ENCODE assay signal across 2 cellular contexts in genomic region chr3:33064929-33065328, GRCh38.
TF ChIP-seq lines count a peak whose summit lies in the region.

No MANE protein-coding gene starts in this region.

TF ChIP-seq in HepG2, 621 proteins besides CTCF, POLR2A, EP300 and RAD21:
- TF ChIP-seq, protein P1, sequence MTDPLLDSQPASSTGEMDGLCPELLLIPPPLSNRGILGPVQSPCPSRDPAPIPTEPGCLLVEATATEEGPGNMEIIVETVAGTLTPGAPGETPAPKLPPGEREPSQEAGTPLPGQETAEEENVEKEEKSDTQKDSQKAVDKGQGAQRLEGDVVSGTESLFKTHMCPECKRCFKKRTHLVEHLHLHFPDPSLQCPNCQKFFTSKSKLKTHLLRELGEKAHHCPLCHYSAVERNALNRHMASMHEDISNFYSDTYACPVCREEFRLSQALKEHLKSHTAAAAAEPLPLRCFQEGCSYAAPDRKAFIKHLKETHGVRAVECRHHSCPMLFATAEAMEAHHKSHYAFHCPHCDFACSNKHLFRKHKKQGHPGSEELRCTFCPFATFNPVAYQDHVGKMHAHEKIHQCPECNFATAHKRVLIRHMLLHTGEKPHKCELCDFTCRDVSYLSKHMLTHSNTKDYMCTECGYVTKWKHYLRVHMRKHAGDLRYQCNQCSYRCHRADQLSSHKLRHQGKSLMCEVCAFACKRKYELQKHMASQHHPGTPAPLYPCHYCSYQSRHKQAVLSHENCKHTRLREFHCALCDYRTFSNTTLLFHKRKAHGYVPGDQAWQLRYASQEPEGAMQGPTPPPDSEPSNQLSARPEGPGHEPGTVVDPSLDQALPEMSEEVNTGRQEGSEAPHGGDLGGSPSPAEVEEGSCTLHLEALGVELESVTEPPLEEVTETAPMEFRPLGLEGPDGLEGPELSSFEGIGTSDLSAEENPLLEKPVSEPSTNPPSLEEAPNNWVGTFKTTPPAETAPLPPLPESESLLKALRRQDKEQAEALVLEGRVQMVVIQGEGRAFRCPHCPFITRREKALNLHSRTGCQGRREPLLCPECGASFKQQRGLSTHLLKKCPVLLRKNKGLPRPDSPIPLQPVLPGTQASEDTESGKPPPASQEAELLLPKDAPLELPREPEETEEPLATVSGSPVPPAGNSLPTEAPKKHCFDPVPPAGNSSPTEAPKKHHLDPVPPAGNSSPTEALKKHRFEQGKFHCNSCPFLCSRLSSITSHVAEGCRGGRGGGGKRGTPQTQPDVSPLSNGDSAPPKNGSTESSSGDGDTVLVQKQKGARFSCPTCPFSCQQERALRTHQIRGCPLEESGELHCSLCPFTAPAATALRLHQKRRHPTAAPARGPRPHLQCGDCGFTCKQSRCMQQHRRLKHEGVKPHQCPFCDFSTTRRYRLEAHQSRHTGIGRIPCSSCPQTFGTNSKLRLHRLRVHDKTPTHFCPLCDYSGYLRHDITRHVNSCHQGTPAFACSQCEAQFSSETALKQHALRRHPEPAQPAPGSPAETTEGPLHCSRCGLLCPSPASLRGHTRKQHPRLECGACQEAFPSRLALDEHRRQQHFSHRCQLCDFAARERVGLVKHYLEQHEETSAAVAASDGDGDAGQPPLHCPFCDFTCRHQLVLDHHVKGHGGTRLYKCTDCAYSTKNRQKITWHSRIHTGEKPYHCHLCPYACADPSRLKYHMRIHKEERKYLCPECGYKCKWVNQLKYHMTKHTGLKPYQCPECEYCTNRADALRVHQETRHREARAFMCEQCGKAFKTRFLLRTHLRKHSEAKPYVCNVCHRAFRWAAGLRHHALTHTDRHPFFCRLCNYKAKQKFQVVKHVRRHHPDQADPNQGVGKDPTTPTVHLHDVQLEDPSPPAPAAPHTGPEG (CRISPR knock-in tag; IDR thresholded peaks at IDR 0.05) = peak; percentile 65; the same call in 1 of the 2 replicates
- TF ChIP-seq ARNT (IDR thresholded peaks at IDR 0.05) (no peak), STAG1 (CRISPR knock-in tag; IDR thresholded peaks at IDR 0.05) (peak; percentile 30)
TF ChIP-seq in HepG2: peak in this region for 2.

TF ChIP-seq in K562, 482 proteins besides CTCF, POLR2A, EP300 and RAD21:
- TF ChIP-seq ZNF12 (CRISPR knock-in tag; IDR thresholded peaks at IDR 0.05) (no peak), SPI1 (IDR thresholded peaks at IDR 0.05; ENCODE audit: borderline replicate concordance, low read depth, low read length) (peak; percentile 21; the same call in 1 of the 2 replicates), SMC3 (conservative IDR thresholded peaks at IDR 0.05; ENCODE audit: insufficient read depth, low read depth, low read length) (peak; percentile 47), ZNF398 (CRISPR knock-in tag; IDR thresholded peaks at IDR 0.05) (no peak), POLR2AphosphoS5 (IDR thresholded peaks at IDR 0.05; ENCODE audit: control insufficient read depth, insufficient read depth, low read depth, low read length) (no peak), TEAD4 (IDR thresholded peaks at IDR 0.05; ENCODE audit: low read length) (no peak), TEAD4 (CRISPR knock-in tag; IDR thresholded peaks at IDR 0.05; ENCODE audit: borderline replicate concordance) (no peak), YY1 (IDR thresholded peaks at IDR 0.05; ENCODE audit: borderline replicate concordance in 1 of 3, control insufficient read depth in 1 of 3, extremely low read depth in 1 of 3, insufficient read depth in 3 of 3, insufficient read length in 1 of 3, insufficient replicate concordance in 2 of 3, low read depth in 1 of 3, low read length in 2 of 3) (no peak), ZNF766 (CRISPR knock-in tag; conservative IDR thresholded peaks at IDR 0.05) (no peak), RB1 (IDR thresholded peaks at IDR 0.05; ENCODE audit: low read depth) (peak; percentile 10; the same call in 1 of the 2 replicates)
